Comparison of ENCODE assay signal across 12 cellular contexts in the genomic region with DNA sequence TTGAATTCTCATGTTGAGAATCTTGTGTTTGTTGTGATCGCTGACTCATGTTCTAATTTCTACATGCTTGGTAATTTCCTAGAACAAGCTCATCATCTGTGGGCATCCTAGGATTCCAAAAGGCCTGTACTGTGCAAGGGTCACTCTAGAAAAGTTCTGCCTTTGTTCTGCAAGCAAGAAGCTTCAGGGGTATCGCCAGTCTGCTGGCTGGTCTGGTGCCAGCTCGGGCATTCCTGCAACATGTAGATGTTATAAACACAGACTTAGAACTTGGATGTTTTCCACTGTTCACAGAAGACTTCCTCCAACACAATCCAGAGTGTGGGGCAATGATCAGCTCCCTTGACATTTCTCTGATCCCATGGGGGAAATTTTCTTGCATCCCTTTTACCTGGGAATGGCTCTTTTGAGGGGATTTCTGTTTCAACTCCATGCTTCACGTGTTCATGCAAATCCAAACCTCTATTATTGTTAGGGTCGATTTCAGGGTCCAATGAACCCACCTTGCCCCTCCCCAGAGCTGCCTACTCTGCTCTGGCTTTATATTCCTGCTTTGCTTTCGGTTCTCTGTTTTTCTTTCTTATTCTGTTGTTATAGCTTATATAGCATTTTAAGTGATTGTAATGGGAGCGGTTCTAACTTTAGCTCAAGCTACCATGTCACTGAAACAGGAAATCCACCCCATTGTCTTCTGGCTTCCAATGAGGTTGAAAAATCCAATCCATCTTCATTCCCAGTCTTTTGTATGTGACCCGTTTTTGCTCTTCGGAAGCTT. TPM values are rescaled to one million over a fixed set of nuclear protein-coding genes. Genes with fewer than 3 reads are reported as not detected.
A peak's percentile ranks its signal among the peaks of the same experiment; 100 is the strongest.
DNase-seq lines count a peak whose midpoint lies in the region; ATAC-seq and TF ChIP-seq lines count a peak whose summit lies in the region.
"Had no signal": no experiment of that assay in that cellular context is flagged by ENCODE, and none has a peak within 500 bp of the region (broad histone marks: within the 10 kb centered on the region; RNA-seq: fewer than 3 reads in every experiment).

No MANE protein-coding gene starts in this region.

- H3K27me3 ChIP-seq in uterus = no peaks in the 10 kb centered on the region

- no peaks in the 10 kb centered on the region for H3K36me3 ChIP-seq in SK-N-MC (ENCODE audit: insufficient read depth, low read length)
- H3K36me3 ChIP-seq in uterus = no peaks in the 10 kb centered on the region

- TF ChIP-seq CTCF in foreskin fibroblast (IDR thresholded peaks at IDR 0.05; ENCODE audit: low read depth, low read length) (no peak), lower leg skin (IDR thresholded peaks at IDR 0.05) (no peak), uterus (IDR thresholded peaks at IDR 0.05) (no peak)

- H3K4me1 ChIP-seq in uterus = no peaks in the 10 kb centered on the region
- H3K4me1 ChIP-seq: Caco-2 had no signal

- WGBS in lower leg skin, 2 donors = 66 to 70% methylated on average over 9 of the region's 9 CpGs

- H3K9me3 ChIP-seq in SK-N-MC (ENCODE audit: low read depth, low read length) (no peaks in the 10 kb centered on the region), uterus (no peaks in the 10 kb centered on the region)
- H3K9me3 ChIP-seq: Caco-2 had no signal

- H3K9ac ChIP-seq in SK-N-MC (ENCODE audit: insufficient read length) = no peak overlapping the region

- H3K4me3 ChIP-seq in SK-N-MC (no peak overlapping the region), foreskin fibroblast (ENCODE audit: low read depth in 1 of 2, low read length in 2 of 2) (no peak overlapping the region), lower leg skin (ENCODE audit: low read depth, poor library complexity, severe bottlenecking) (no peak overlapping the region), uterus (no peak overlapping the region)

- ATAC-seq in GM18498 (IDR thresholded peaks at IDR 0.05; ENCODE audit: unreplicated experiment) = no peak
- ATAC-seq: T-cell had no signal

- DNase-seq in GM04503 (ENCODE audit: low read depth) = peak; percentile 16
- DNase-seq in SK-N-MC (ENCODE audit: low read depth, low spot score) = no peak
- DNase-seq in foreskin fibroblast = peak; percentile 70 to 72
- DNase-seq in renal cortical epithelial cell (ENCODE audit: low read depth) = peak; percentile 88
- DNase-seq in lower leg skin (ENCODE audit: low spot score in 2 of 2) = no peak
- DNase-seq in activated CD4-positive, CD25-positive, alpha-beta regulatory T cell (lab: John Stamatoyannopoulos, UW) = no peak
- DNase-seq in uterus = no peak
- DNase-seq: Caco-2, T-cell had no signal

- 0 out of 2 replicates have a peak overlapping the region, but pooled peaks have one; percentile 3 for H3K27ac ChIP-seq in SK-N-MC
- no peak overlapping the region for H3K27ac ChIP-seq in uterus

- TF ChIP-seq POLR2A in lower leg skin (IDR thresholded peaks at IDR 0.05) = no peak
- no peak for TF ChIP-seq POLR2A in uterus (IDR thresholded peaks at IDR 0.05)

- intact Hi-C loops in lower leg skin (cut with DNase I; ENCODE audit: low total_unique reads) (no loop called here), uterus (cut with DNase I; ENCODE audit: low total_unique reads) (no loop called here)

RNA-seq across cellular contexts. Expression of a gene that starts 25.3 kb away (rescaled TPM):
- total RNA-seq in renal cortical epithelial cell (9.9 and 36.8 TPM in 2 replicates), lower leg skin (10 to 100 TPM; 20.3 to 52.0 (median 26.0) TPM), uterus (10 to 100 TPM in 2 of 4 donors, 1 to 10 TPM in 2; 5.0 to 31.5 (median 17.9) TPM)

RNA-seq across cellular contexts. Expression of a gene that starts 39.8 kb away (rescaled TPM):
- total RNA-seq in renal cortical epithelial cell (0.10 TPM in 1 of 2 replicates, not detected in the other), lower leg skin (not detected), uterus (not detected)
- total RNA-seq: Caco-2, kidney epithelial cell, NCI-H460, T-cell had no signal

RNA-seq across cellular contexts. Expression of a gene that starts 43.2 kb away (rescaled TPM):
- total RNA-seq in renal cortical epithelial cell (16.5 and 118 TPM in 2 replicates), lower leg skin (10 to 100 TPM in 3 of 4 donors, 1 to 10 TPM in 1; 9.7 to 35.6 (median 18.3) TPM), uterus (10 to 100 TPM in 2 of 4 donors, 1 to 10 TPM in 2; 7.9 to 33.2 (median 12.0) TPM)

Comparison
In these comparisons a context has a peak if more than half of its experiments do, and no peak if none do; other contexts are left out.
1. DNase-seq: peak in GM04503 (single experiment), foreskin fibroblast (2 of 2) and renal cortical epithelial cell (single experiment); none in SK-N-MC (single experiment), lower leg skin (0 of 2), activated CD4-positive, CD25-positive, alpha-beta regulatory T cell (0 of 4) and uterus (0 of 2).